ENCODE assay signal across 20 cellular contexts in genomic region chr6:133995296-133995695, GRCh38. TPM values are rescaled to one million over a fixed set of nuclear protein-coding genes. Genes with fewer than 3 reads are reported as not detected.
A peak's percentile ranks its signal among the peaks of the same experiment; 100 is the strongest.
DNase-seq lines count a peak whose midpoint lies in the region; ATAC-seq and TF ChIP-seq lines count a peak whose summit lies in the region.
"Had no signal": no experiment of that assay in that cellular context is flagged by ENCODE, and none has a peak within 500 bp of the region (broad histone marks: within the 10 kb centered on the region; RNA-seq: fewer than 3 reads in every experiment).

No MANE protein-coding gene starts in this region.

- no peak for TF ChIP-seq CTCF in PC-9 (conservative IDR thresholded peaks at IDR 0.05)
- TF ChIP-seq CTCF in GM10248 (IDR thresholded peaks at IDR 0.05; ENCODE audit: control extremely low read depth, extremely low read depth, low read depth, missing control alignments) = no peak

- no peak for ATAC-seq in GM18867 (IDR thresholded peaks at IDR 0.05; ENCODE audit: unreplicated experiment)
- ATAC-seq: GM12878, Panc1 had no signal

- H3K4me3 ChIP-seq in PC-9 = no peak overlapping the region
- H3K4me3 ChIP-seq in trophoblast cell (ENCODE audit: low read depth, low read length) = no peak overlapping the region
- H3K4me3 ChIP-seq: GM12878 had no signal

- no peak overlapping the region for H2AK5ac ChIP-seq in trophoblast cell (ENCODE audit: low read length)

- in situ Hi-C loops in Caki2 (cut with HindIII; ENCODE audit: low pct_unique_long_range_greater_than_20kb, low sequenced_read_pairs) = no loop called here

- H4K91ac ChIP-seq in trophoblast cell (ENCODE audit: low read depth, low read length) = no peak overlapping the region

- H3K27ac ChIP-seq in PC-9 (peak overlapping the region; percentile 44; the same call in 1 of the 2 replicates), trophoblast cell (ENCODE audit: low read depth, low read length) (peak overlapping the region; percentile 45)

- H3K4me1 ChIP-seq in PC-9 (replicated peaks; ENCODE audit: insufficient read depth) (peaks cover 62% of the 10 kb centered on the region), trophoblast cell (ENCODE audit: control insufficient read depth in 1 of 2, insufficient read depth in 2 of 2, low read length in 2 of 2) (peaks cover 14 to 21% of the 10 kb centered on the region in 2 experiments)

- no peak overlapping the region for H3K23ac ChIP-seq in trophoblast cell (ENCODE audit: low read length)

- no peak overlapping the region for H3K4ac ChIP-seq in trophoblast cell (ENCODE audit: low read depth, low read length)

- H3K4me2 ChIP-seq in PC-9 = peak overlapping the region; percentile 54; the same call in 1 of the 2 replicates
- H3K4me2 ChIP-seq in trophoblast cell (ENCODE audit: low read length) = no peak overlapping the region
- H3K4me2 ChIP-seq: SK-N-SH had no signal

- peak; percentile 41 for DNase-seq in Caki2 (ENCODE audit: low read depth)
- peak in 1 of 2 experiments; percentile 69 for DNase-seq in PC-9
- peak; percentile 56 for DNase-seq in fibroblast of peridontal ligament (ENCODE audit: extremely low read depth)
- no peak for DNase-seq in trophoblast cell
- no peak for DNase-seq in GM10248 (ENCODE audit: extremely low spot score)
- no peak for DNase-seq in GM19238 (ENCODE audit: insufficient read length, low spot score)
- DNase-seq: CD4-positive, CD25-positive, alpha-beta regulatory T cell; DMS79; KG1; NCI-H1092; NCI-H1436 treated with DMSO at 0.1 percent for 48 hours; NCI-H2029; NCI-H226; NCI-H510A treated with DMSO at 0.1 percent for 48 hours; NK-92 treated with Interleukin-12 subunit alpha and Interleukin-12 subunit beta, amount 100 ng/mL, for 24 hours; SIG-M5; SK-N-SH had no signal

- no peak overlapping the region for H3K18ac ChIP-seq in trophoblast cell (ENCODE audit: low read length)

- no peaks in the 10 kb centered on the region for H3K79me2 ChIP-seq in PC-9 (ENCODE audit: low read depth)
- H3K79me2 ChIP-seq in trophoblast cell (ENCODE audit: control insufficient read depth, insufficient read depth, low read length, poor library complexity) = no peaks in the 10 kb centered on the region

- H2BK12ac ChIP-seq in trophoblast cell (ENCODE audit: low read length) = no peak overlapping the region

- H3K79me1 ChIP-seq in trophoblast cell (ENCODE audit: low read length) = peaks cover 12% of the 10 kb centered on the region

- H2BK5ac ChIP-seq in trophoblast cell (ENCODE audit: low read depth, low read length, poor library complexity) = no peak overlapping the region

- H3K9me3 ChIP-seq in PC-9 (ENCODE audit: insufficient read depth, low read depth) (peaks cover 7% of the 10 kb centered on the region), trophoblast cell (ENCODE audit: insufficient read depth, low read depth, low read length) (no peaks in the 10 kb centered on the region)
- H3K9me3 ChIP-seq: SK-N-SH had no signal

- H4K8ac ChIP-seq in trophoblast cell (ENCODE audit: low read depth, low read length) = no peak overlapping the region

- WGBS in trophoblast cell (ENCODE audit: extremely low coverage, insufficient coverage, insufficient read length) = no CpG with 5 or more reads among the region's 3 CpGs

- intact Hi-C loops in PC-9 (cut with micrococcal nuclease; ENCODE audit: unreplicated experiment) = no loop called here

- POLR2A ChIA-PET in PC-9 (lab: Charles Lee; ENCODE audit: unreplicated experiment) (no interaction called here), GM10248 (lab: Yijun Ruan, JAX) (no interaction called here)

- H3K27me3 ChIP-seq in PC-9 (ENCODE audit: insufficient read depth, low read depth) = no peaks in the 10 kb centered on the region
- no peaks in the 10 kb centered on the region for H3K27me3 ChIP-seq in trophoblast cell (ENCODE audit: insufficient read depth, low read length)

- no peak overlapping the region for H4K12ac ChIP-seq in trophoblast cell (ENCODE audit: low read depth, low read length)

- no peak overlapping the region for H2BK120ac ChIP-seq in trophoblast cell (ENCODE audit: insufficient read depth, low read length, poor library complexity)

- H3K14ac ChIP-seq in trophoblast cell (ENCODE audit: low read length) = no peak overlapping the region

- no peaks in the 10 kb centered on the region for H3K9me2 ChIP-seq in PC-9 (ENCODE audit: insufficient read depth)
- H3K9me2 ChIP-seq: SK-N-SH had no signal

- no peak overlapping the region for H3K9ac ChIP-seq in trophoblast cell (ENCODE audit: low read length)
- H3K9ac ChIP-seq: SK-N-SH had no signal

- H2AFZ ChIP-seq in PC-9 (no peak overlapping the region), trophoblast cell (ENCODE audit: insufficient read depth, low read length, poor library complexity) (no peak overlapping the region)

- H3F3A ChIP-seq in PC-9 (ENCODE audit: insufficient read depth, low read depth) = peaks cover 35% of the 10 kb centered on the region

- H4K20me1 ChIP-seq in PC-9 (ENCODE audit: insufficient read depth) = no peaks in the 10 kb centered on the region

- H3K36me3 ChIP-seq in PC-9 (ENCODE audit: low read depth) = peaks cover 6% of the 10 kb centered on the region; the same call in 1 of the 2 replicates
- H3K36me3 ChIP-seq in trophoblast cell (ENCODE audit: control insufficient read depth in 1 of 2, insufficient read depth in 2 of 2, low read length in 2 of 2) = peaks cover 0 to 6% of the 10 kb centered on the region in 2 experiments

- no TSS peak for BruUV-seq in PC-9 (replicated peaks; lab: Mats Ljungman, UMichigan)

- CTCF ChIA-PET in PC-9 (lab: Charles Lee) (no interaction called here), GM10248 (lab: Yijun Ruan, JAX) (interaction anchor here (2.8 to 3.1 kb wide), 2 partner anchors 10 to 68 kb away, joined by 7 to 9 read pairs; no protein-coding TSS in a partner anchor)

RNA-seq across cellular contexts. Expression of gene TBPL1, which starts 42.3 kb away (rescaled TPM):
- total RNA-seq in Caki2 (2014; rRNA removed; shearing (Covaris generic); ENCODE audit: low replicate concordance) = 42.5 and 48.8 TPM in 2 replicates
- 11.0 and 21.7 TPM in 2 replicates for total RNA-seq in PC-9 (2021)
- polyA plus RNA-seq in trophoblast cell (2013) = 132 and 134 TPM in 2 replicates

RNA-seq across cellular contexts. Expression of gene SLC2A12, which starts 57.1 kb away (rescaled TPM):
- 5.8 and 11.8 TPM in 2 replicates for total RNA-seq in Caki2 (2014; rRNA removed; shearing (Covaris generic); ENCODE audit: low replicate concordance)
- total RNA-seq in PC-9 (2021) = 4.2 and 7.2 TPM in 2 replicates
- 17.4 and 17.5 TPM in 2 replicates for polyA plus RNA-seq in trophoblast cell (2013)
- total RNA-seq: CD4-positive, CD25-positive, alpha-beta regulatory T cell had no signal

Comparison
In these comparisons a context has a peak if more than half of its experiments do, and no peak if none do; other contexts are left out.
1. DNase-seq: peak in Caki2 (single experiment) and fibroblast of peridontal ligament (single experiment); none in trophoblast cell (0 of 2), GM10248 (single experiment) and GM19238 (single experiment).